Comparison of ENCODE assay signal across 26 cellular contexts in genomic region chr3:80553211-80553610, GRCh38.
"Had no signal": no experiment of that assay in that cellular context is flagged by ENCODE, and none has a peak within 500 bp of the region (broad histone marks: within the 10 kb centered on the region; RNA-seq: fewer than 3 reads in every experiment).

No MANE protein-coding gene starts in this region.

- H3K36me3 ChIP-seq: ascending aorta, cardiac muscle cell had no signal

- H3K4me1 ChIP-seq: ascending aorta, body of pancreas had no signal

- H3K9me3 ChIP-seq: ascending aorta, body of pancreas had no signal

- FAIRE-seq: colon, RCC 7860 had no signal

- H3K27ac ChIP-seq: ascending aorta, body of pancreas, cardiac muscle cell had no signal

- H3K27me3 ChIP-seq: ascending aorta, body of pancreas, cardiac muscle cell had no signal

- H3K4me3 ChIP-seq: ascending aorta, body of pancreas, cardiac muscle cell had no signal

- DNase-seq: activated B cell treated with CpG ODN at 0.5 μM for 24 hours; activated CD4-positive, alpha-beta T cell treated with anti-CD3 and anti-CD28 coated beads for 1 hour; activated CD4-positive, alpha-beta T cell treated with anti-CD3 and anti-CD28 coated beads, Interleukin-2, amount 10 ng/mL, durations not matched to agents 24 days and 14 days; activated CD4-positive, alpha-beta T cell treated with anti-CD3 and anti-CD28 coated beads, Interleukin-2, amount 50 U/mL, for 48 hours; activated CD8-positive, alpha-beta memory T cell treated with anti-CD3 and anti-CD28 coated beads, Interleukin-2, amount 10 ng/mL, durations not matched to agents 7 days and 5 days; activated effector memory CD4-positive, alpha-beta T cell treated with anti-CD3 and anti-CD28 coated beads, Interleukin-2, amount 50 U/mL, for 16 hours; activated naive CD4-positive, alpha-beta T cell treated with Interleukin-2 at 50 U/mL for 16 hours; activated naive CD8-positive, alpha-beta T cell treated with anti-CD3 and anti-CD28 coated beads, Interleukin-2, amount 50 U/mL, for 24 hours; activated T-cell treated with anti-CD3 and anti-CD28 coated beads, Interleukin-2, amount 50 U/mL, for 24 hours; amniotic stem cell; body of pancreas; Kasumi-1; NCI-H1048; NCI-H146; NCI-H187 treated with DMSO at 0.1 percent for 48 hours; NCI-H2081 treated with DMSO at 0.1 percent for 48 hours; NCI-H2171 treated with DMSO at 0.1 percent for 48 hours; NCI-H226; NCI-H526; NK-92 treated with Interleukin-12 subunit alpha and Interleukin-12 subunit beta, amount 100 ng/mL, for 24 hours; OCI-M1; SHP77 treated with DMSO at 0.1 percent for 48 hours had no signal
